Comparison of ENCODE assay signal across 12 cellular contexts in genomic region chr2:226756131-226756530, GRCh38. TPM values are rescaled to one million over a fixed set of nuclear protein-coding genes. Genes with fewer than 3 reads are reported as not detected.
DNase-seq lines count a peak whose midpoint lies in the region; ATAC-seq and TF ChIP-seq lines count a peak whose summit lies in the region.
"Had no signal": no experiment of that assay in that cellular context is flagged by ENCODE, and none has a peak within 500 bp of the region (broad histone marks: within the 10 kb centered on the region; RNA-seq: fewer than 3 reads in every experiment).

No MANE protein-coding gene starts in this region.

- H4K8ac ChIP-seq in mesendoderm (ENCODE audit: low read depth, low read length): peak overlapping the region; percentile 28

- no peak for ATAC-seq in left ventricle myocardium superior
- no peak for ATAC-seq in activated CD8-positive, alpha-beta memory T cell treated with anti-CD3 and anti-CD28 coated beads, Interleukin-2, amount 10 ng/mL, durations not matched to agents 7 days and 5 days

- no peak overlapping the region for H2AK5ac ChIP-seq in mesendoderm (ENCODE audit: low read length)

- no peaks in the 10 kb centered on the region for H3K9me3 Mint-ChIP-seq in activated CD8-positive, alpha-beta memory T cell treated with anti-CD3 and anti-CD28 coated beads, Interleukin-2, amount 10 ng/mL, durations not matched to agents 7 days and 5 days (ENCODE audit: low read depth)

- H3K4ac ChIP-seq in mesendoderm (ENCODE audit: low read depth, low read length): no peak overlapping the region

- no CpG with 5 or more reads among the region's 2 CpGs for WGBS in mesendoderm (ENCODE audit: extremely low coverage, insufficient coverage, low lambda C conversion rate)

- H3K9ac ChIP-seq in mesendoderm (ENCODE audit: low read length): no peak overlapping the region
- H3K9ac ChIP-seq: BLaER1 treated with 17β-estradiol and CSF1 and Interleukin-3, amounts not matched to agents 10 nM and 100 nM had no signal

- H2BK120ac ChIP-seq in mesendoderm (ENCODE audit: low read depth, low read length): no peak overlapping the region

- peak overlapping the region; percentile 13 for H2BK5ac ChIP-seq in mesendoderm (ENCODE audit: low read length)

- peaks cover 2% of the 10 kb centered on the region for H3K79me1 ChIP-seq in mesendoderm (ENCODE audit: low read length)

- no peak overlapping the region for H4K5ac ChIP-seq in mesendoderm (ENCODE audit: low read length)

- no peak overlapping the region for H3K27ac Mint-ChIP-seq in activated CD8-positive, alpha-beta memory T cell treated with anti-CD3 and anti-CD28 coated beads, Interleukin-2, amount 10 ng/mL, durations not matched to agents 7 days and 5 days
- H3K27ac Mint-ChIP-seq: activated naive CD8-positive, alpha-beta T cell had no signal

- H3K27ac ChIP-seq in right atrium auricular region (peak overlapping the region; percentile 28 to 70), breast epithelium (peak overlapping the region; percentile 41 to 72), mesendoderm (ENCODE audit: low read depth, low read length) (no peak overlapping the region)
- H3K27ac ChIP-seq: BLaER1 treated with 17β-estradiol and CSF1 and Interleukin-3, amounts not matched to agents 10 nM and 100 nM had no signal

- no peak for TF ChIP-seq POLR2A in breast epithelium (IDR thresholded peaks at IDR 0.05)

- no peaks in the 10 kb centered on the region for H3K27me3 Mint-ChIP-seq in activated CD8-positive, alpha-beta memory T cell treated with anti-CD3 and anti-CD28 coated beads, Interleukin-2, amount 10 ng/mL, durations not matched to agents 7 days and 5 days
- H3K27me3 Mint-ChIP-seq: activated naive CD8-positive, alpha-beta T cell had no signal

- intact Hi-C loops in left ventricle myocardium superior (cut with micrococcal nuclease) (no loop called here), breast epithelium (cut with DNase I; ENCODE audit: low total_unique reads) (no loop called here)

- no peak overlapping the region for H3K4me3 Mint-ChIP-seq in activated CD8-positive, alpha-beta memory T cell treated with anti-CD3 and anti-CD28 coated beads, Interleukin-2, amount 10 ng/mL, durations not matched to agents 7 days and 5 days
- H3K4me3 Mint-ChIP-seq: activated naive CD8-positive, alpha-beta T cell had no signal

- H3K36me3 ChIP-seq in right atrium auricular region (no peaks in the 10 kb centered on the region), breast epithelium (no peaks in the 10 kb centered on the region), mesendoderm (ENCODE audit: control insufficient read depth, insufficient read depth, low read length) (no peaks in the 10 kb centered on the region), BE2C (no peaks in the 10 kb centered on the region)

- H3K4me1 Mint-ChIP-seq in activated CD8-positive, alpha-beta memory T cell treated with anti-CD3 and anti-CD28 coated beads, Interleukin-2, amount 10 ng/mL, durations not matched to agents 7 days and 5 days: no peaks in the 10 kb centered on the region

- H3K79me2 ChIP-seq in mesendoderm (ENCODE audit: control insufficient read depth, insufficient read depth, low read length): peaks cover 4% of the 10 kb centered on the region

- no peak overlapping the region for H3K23ac ChIP-seq in mesendoderm (ENCODE audit: low read length)

- H3K56ac ChIP-seq in mesendoderm (ENCODE audit: low read length): no peak overlapping the region

- TF ChIP-seq CTCF in right atrium auricular region (IDR thresholded peaks at IDR 0.05) (no peak), breast epithelium (IDR thresholded peaks at IDR 0.05) (no peak), BE2C (IDR thresholded peaks at IDR 0.05; ENCODE audit: low read depth, low read length) (no peak)

- DNase-seq in right atrium auricular region (ENCODE audit: low spot score) (no peak), left ventricle myocardium superior (no peak), breast epithelium (ENCODE audit: low spot score in 2 of 2) (no peak), mesendoderm (peak; percentile 35), D341Med (ENCODE audit: low spot score) (no peak), BE2C (no peak), NCI-H2227 (lab: John Stamatoyannopoulos, UW; ENCODE audit: unreplicated experiment) (no peak)
- DNase-seq in activated CD8-positive, alpha-beta memory T cell treated with anti-CD3 and anti-CD28 coated beads, Interleukin-2, amount 10 ng/mL, durations not matched to agents 7 days and 5 days: no peak
- DNase-seq: activated CD4-positive, CD25-positive, alpha-beta regulatory T cell; NCI-H1092 treated with DMSO at 0.1 percent for 48 hours had no signal

- H3K18ac ChIP-seq in mesendoderm (ENCODE audit: low read length): no peak overlapping the region

- H3K4me2 ChIP-seq in mesendoderm (ENCODE audit: low read length): no peak overlapping the region

- H3K36me3 Mint-ChIP-seq in activated CD8-positive, alpha-beta memory T cell treated with anti-CD3 and anti-CD28 coated beads, Interleukin-2, amount 10 ng/mL, durations not matched to agents 7 days and 5 days: no peaks in the 10 kb centered on the region

- H3K27me3 ChIP-seq in right atrium auricular region: no peaks in the 10 kb centered on the region
- H3K27me3 ChIP-seq in breast epithelium: no peaks in the 10 kb centered on the region
- H3K27me3 ChIP-seq in mesendoderm (ENCODE audit: insufficient read depth, low read length, poor library complexity): no peaks in the 10 kb centered on the region
- H3K27me3 ChIP-seq in BE2C: no peaks in the 10 kb centered on the region
- H3K27me3 ChIP-seq: BLaER1 treated with 17β-estradiol and CSF1 and Interleukin-3, amounts not matched to agents 10 nM and 100 nM had no signal

- CTCF ChIA-PET in activated CD8-positive, alpha-beta memory T cell treated with anti-CD3 and anti-CD28 coated beads, Interleukin-2, amount 10 ng/mL, durations not matched to agents 7 days and 5 days (lab: Charles Lee): interaction anchor here (1.3 kb wide), 1 partner anchor 43 kb away, joined by 3 read pairs; no protein-coding TSS in a partner anchor

- no peaks in the 10 kb centered on the region for H3K9me3 ChIP-seq in right atrium auricular region
- no peaks in the 10 kb centered on the region for H3K9me3 ChIP-seq in breast epithelium
- no peaks in the 10 kb centered on the region for H3K9me3 ChIP-seq in BE2C

- H3K4me3 ChIP-seq in right atrium auricular region (no peak overlapping the region), breast epithelium (no peak overlapping the region), mesendoderm (ENCODE audit: low read length) (no peak overlapping the region), BE2C (ENCODE audit: low read depth, low read length) (no peak overlapping the region)
- H3K4me3 ChIP-seq: BLaER1 treated with 17β-estradiol and CSF1 and Interleukin-3, amounts not matched to agents 10 nM and 100 nM had no signal

- H3K4me1 ChIP-seq in right atrium auricular region (peaks cover 0 to 38% of the 10 kb centered on the region in 2 donors), breast epithelium (peaks cover 0 to 7% of the 10 kb centered on the region in 2 donors), mesendoderm (ENCODE audit: control insufficient read depth, low read depth, low read length) (peaks cover 7% of the 10 kb centered on the region), BE2C (no peaks in the 10 kb centered on the region)

- no peak overlapping the region for H2BK15ac ChIP-seq in mesendoderm (replicated peaks; ENCODE audit: low read depth)

RNA-seq across cellular contexts. Expression of gene IRS1, which starts 43.5 kb away (rescaled TPM):
- 10 to 100 TPM; 14.6 to 15.8 TPM for total RNA-seq in right atrium auricular region
- 24.1 TPM for total RNA-seq in left ventricle myocardium superior
- 10 to 100 TPM; 18.4 to 48.3 (median 22.3) TPM for total RNA-seq in breast epithelium
- 11.7 TPM for polyA plus RNA-seq in mesendoderm (2013, experiment 1 of 2)
- polyA plus RNA-seq in mesendoderm (2013, experiment 2 of 2): 11.3 TPM
- 1 to 10 TPM; 4.5 to 5.8 TPM for total RNA-seq in activated CD8-positive, alpha-beta memory T cell treated with anti-CD3 and anti-CD28 coated beads, Interleukin-2, amount 10 ng/mL, durations not matched to agents 7 days and 5 days
- 7.8 TPM for polyA plus RNA-seq in BE2C (2012; ENCODE audit: insufficient read depth, insufficient read length, low read depth)
